11 cellular contexts compared by ENCODE assay signal in the genomic region with DNA sequence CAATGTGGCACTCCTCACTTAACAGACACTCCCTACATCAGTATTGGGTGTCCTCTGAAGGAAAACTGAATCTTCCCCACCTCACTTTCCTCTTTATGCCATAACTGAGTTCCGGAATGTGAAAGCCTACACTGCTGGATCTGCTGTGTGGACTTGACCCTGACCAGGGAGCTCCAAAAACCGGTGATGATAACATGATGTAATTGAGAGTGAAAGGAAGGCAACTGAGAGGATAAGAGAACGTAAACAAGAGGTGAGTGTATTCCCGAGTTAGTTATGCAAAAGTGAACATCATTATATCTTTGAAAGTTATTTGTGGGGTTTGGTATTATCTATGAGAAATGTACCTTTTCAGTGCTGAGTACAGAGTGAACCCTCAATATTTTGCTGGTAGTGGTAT.
DNase-seq lines count a peak whose midpoint lies in the region; ATAC-seq and TF ChIP-seq lines count a peak whose summit lies in the region.
"Had no signal": no experiment of that assay in that cellular context is flagged by ENCODE, and none has a peak within 500 bp of the region (broad histone marks: within the 10 kb centered on the region; RNA-seq: fewer than 3 reads in every experiment).

No MANE protein-coding gene starts in this region.

- H3K4me3 ChIP-seq in BLaER1 = no peak overlapping the region
- no peak overlapping the region for H3K4me3 ChIP-seq in HL-60 (replicated peaks; ENCODE audit: insufficient read depth, low read length)

- peaks cover 15% of the 10 kb centered on the region for H3K9me3 ChIP-seq in BLaER1

- no peaks in the 10 kb centered on the region for H4K20me1 ChIP-seq in BLaER1

- H3K27me3 ChIP-seq in BLaER1 (no peaks in the 10 kb centered on the region), HL-60 (ENCODE audit: insufficient read depth, poor library complexity, severe bottlenecking) (no peaks in the 10 kb centered on the region)

- H3K4me1 Mint-ChIP-seq in memory B cell = peaks cover 12% of the 10 kb centered on the region
- H3K4me1 Mint-ChIP-seq: H9 had no signal

- H3K27ac ChIP-seq in BLaER1 (peak overlapping the region; percentile 25; the same call in 1 of the 2 replicates), HL-60 (replicated peaks) (peak overlapping the region; percentile 34; the same call in 1 of the 2 replicates)

- H3K9ac ChIP-seq in BLaER1 = no peak overlapping the region

- peaks cover 2% of the 10 kb centered on the region for H3K27me3 Mint-ChIP-seq in memory B cell

- H3K36me3 ChIP-seq in BLaER1 = 0 out of 2 replicates have a peak, but pooled peaks cover 6% of the 10 kb centered on the region

- H3K36me3 Mint-ChIP-seq in memory B cell = no peaks in the 10 kb centered on the region
- H3K36me3 Mint-ChIP-seq: CD8-positive, alpha-beta T cell had no signal

- no peak for TF ChIP-seq CTCF in HL-60 (IDR thresholded peaks at IDR 0.05; ENCODE audit: insufficient read depth, low read length)

- no peak for DNase-seq in HL-60 (ENCODE audit: low read depth in 1 of 2, low spot score in 1 of 2)
- peak; percentile 22 for DNase-seq in NCI-H69 (lab: John Stamatoyannopoulos, UW)
- DNase-seq in memory B cell (ENCODE audit: low spot score in 2 of 2) = no peak
- DNase-seq in NCI-H2196 treated with DMSO at 0.1 percent for 48 hours (lab: John Stamatoyannopoulos, UW; ENCODE audit: unreplicated experiment) = no peak
- DNase-seq in islet precursor cell = no peak
- DNase-seq: Calu3; CD8-positive, alpha-beta T cell; H9; IMR-90 had no signal

- H3K4me2 ChIP-seq in BLaER1 = peak overlapping the region; percentile 31

- peak overlapping the region; percentile 28 for H3K27ac Mint-ChIP-seq in memory B cell
- H3K27ac Mint-ChIP-seq: CD8-positive, alpha-beta T cell; H9 had no signal

- H3K9me3 Mint-ChIP-seq in memory B cell = no peaks in the 10 kb centered on the region
- H3K9me3 Mint-ChIP-seq: CD8-positive, alpha-beta T cell had no signal

- ATAC-seq in memory B cell (ENCODE audit: low read depth) = no peak
- no peak for ATAC-seq in HG02840 (IDR thresholded peaks at IDR 0.05; ENCODE audit: low FRiP score, unreplicated experiment)
- ATAC-seq: CD8-positive, alpha-beta T cell had no signal

- peaks cover 15% of the 10 kb centered on the region for H3K4me1 ChIP-seq in BLaER1

- H3K4me3 Mint-ChIP-seq in memory B cell = no peak overlapping the region
- H3K4me3 Mint-ChIP-seq: CD8-positive, alpha-beta T cell; H9 had no signal
